1 cellular context compared by ENCODE assay signal in the genomic region with DNA sequence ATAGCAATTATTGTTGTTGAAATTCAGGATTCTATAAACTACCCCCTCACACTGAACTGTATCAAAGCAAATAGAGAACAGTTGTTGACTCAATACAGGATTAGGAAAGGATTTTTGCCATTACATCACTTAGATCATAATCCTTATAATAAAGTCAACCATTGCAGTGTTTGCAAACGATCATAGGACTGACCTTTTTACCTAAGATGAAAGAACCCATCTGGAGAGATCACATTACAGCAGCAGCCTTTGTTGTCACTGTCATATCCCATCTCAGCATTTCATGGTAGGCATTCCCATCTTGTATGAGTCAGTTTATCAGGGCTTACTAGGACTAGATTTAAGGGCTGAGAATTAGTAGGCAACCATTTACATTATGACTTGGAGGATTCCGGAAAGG.
TF ChIP-seq lines count a peak whose summit lies in the region.

No MANE protein-coding gene starts in this region.

TF ChIP-seq in HepG2, 621 proteins besides CTCF, POLR2A, EP300 and RAD21 (continued from another document and continues in another):
- TF ChIP-seq, protein P1, sequence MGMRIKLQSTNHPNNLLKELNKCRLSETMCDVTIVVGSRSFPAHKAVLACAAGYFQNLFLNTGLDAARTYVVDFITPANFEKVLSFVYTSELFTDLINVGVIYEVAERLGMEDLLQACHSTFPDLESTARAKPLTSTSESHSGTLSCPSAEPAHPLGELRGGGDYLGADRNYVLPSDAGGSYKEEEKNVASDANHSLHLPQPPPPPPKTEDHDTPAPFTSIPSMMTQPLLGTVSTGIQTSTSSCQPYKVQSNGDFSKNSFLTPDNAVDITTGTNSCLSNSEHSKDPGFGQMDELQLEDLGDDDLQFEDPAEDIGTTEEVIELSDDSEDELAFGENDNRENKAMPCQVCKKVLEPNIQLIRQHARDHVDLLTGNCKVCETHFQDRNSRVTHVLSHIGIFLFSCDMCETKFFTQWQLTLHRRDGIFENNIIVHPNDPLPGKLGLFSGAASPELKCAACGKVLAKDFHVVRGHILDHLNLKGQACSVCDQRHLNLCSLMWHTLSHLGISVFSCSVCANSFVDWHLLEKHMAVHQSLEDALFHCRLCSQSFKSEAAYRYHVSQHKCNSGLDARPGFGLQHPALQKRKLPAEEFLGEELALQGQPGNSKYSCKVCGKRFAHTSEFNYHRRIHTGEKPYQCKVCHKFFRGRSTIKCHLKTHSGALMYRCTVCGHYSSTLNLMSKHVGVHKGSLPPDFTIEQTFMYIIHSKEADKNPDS (CRISPR knock-in tag; IDR thresholded peaks at IDR 0.05): no peak
- no peak for TF ChIP-seq MTA1 (CRISPR knock-in tag; IDR thresholded peaks at IDR 0.05; ENCODE audit: borderline replicate concordance)
- TF ChIP-seq, protein P2, sequence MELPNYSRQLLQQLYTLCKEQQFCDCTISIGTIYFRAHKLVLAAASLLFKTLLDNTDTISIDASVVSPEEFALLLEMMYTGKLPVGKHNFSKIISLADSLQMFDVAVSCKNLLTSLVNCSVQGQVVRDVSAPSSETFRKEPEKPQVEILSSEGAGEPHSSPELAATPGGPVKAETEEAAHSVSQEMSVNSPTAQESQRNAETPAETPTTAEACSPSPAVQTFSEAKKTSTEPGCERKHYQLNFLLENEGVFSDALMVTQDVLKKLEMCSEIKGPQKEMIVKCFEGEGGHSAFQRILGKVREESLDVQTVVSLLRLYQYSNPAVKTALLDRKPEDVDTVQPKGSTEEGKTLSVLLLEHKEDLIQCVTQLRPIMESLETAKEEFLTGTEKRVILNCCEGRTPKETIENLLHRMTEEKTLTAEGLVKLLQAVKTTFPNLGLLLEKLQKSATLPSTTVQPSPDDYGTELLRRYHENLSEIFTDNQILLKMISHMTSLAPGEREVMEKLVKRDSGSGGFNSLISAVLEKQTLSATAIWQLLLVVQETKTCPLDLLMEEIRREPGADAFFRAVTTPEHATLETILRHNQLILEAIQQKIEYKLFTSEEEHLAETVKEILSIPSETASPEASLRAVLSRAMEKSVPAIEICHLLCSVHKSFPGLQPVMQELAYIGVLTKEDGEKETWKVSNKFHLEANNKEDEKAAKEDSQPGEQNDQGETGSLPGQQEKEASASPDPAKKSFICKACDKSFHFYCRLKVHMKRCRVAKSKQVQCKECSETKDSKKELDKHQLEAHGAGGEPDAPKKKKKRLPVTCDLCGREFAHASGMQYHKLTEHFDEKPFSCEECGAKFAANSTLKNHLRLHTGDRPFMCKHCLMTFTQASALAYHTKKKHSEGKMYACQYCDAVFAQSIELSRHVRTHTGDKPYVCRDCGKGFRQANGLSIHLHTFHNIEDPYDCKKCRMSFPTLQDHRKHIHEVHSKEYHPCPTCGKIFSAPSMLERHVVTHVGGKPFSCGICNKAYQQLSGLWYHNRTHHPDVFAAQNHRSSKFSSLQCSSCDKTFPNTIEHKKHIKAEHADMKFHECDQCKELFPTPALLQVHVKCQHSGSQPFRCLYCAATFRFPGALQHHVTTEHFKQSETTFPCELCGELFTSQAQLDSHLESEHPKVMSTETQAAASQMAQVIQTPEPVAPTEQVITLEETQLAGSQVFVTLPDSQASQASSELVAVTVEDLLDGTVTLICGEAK (IDR thresholded peaks at IDR 0.05): no peak
- TF ChIP-seq, protein P2 (CRISPR knock-in tag; IDR thresholded peaks at IDR 0.05): no peak; the same call in 1 of the 2 replicates
- no peak for TF ChIP-seq MED13 (CRISPR knock-in tag; IDR thresholded peaks at IDR 0.05)
- no peak for TF ChIP-seq AKAP8 (CRISPR knock-in tag; IDR thresholded peaks at IDR 0.05)
- no peak for TF ChIP-seq ZNF24 (IDR thresholded peaks at IDR 0.05)
- TF ChIP-seq, protein P3, sequence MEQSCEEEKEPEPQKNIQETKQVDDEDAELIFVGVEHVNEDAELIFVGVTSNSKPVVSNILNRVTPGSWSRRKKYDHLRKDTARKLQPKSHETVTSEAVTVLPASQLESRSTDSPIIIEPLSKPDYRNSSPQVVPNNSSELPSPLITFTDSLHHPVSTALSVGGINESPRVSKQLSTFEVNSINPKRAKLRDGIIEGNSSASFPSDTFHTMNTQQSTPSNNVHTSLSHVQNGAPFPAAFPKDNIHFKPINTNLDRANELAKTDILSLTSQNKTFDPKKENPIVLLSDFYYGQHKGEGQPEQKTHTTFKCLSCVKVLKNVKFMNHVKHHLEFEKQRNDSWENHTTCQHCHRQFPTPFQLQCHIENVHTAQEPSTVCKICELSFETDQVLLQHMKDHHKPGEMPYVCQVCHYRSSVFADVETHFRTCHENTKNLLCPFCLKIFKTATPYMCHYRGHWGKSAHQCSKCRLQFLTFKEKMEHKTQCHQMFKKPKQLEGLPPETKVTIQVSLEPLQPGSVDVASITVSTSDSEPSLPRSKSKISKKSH (CRISPR knock-in tag; IDR thresholded peaks at IDR 0.05; ENCODE audit: borderline replicate concordance): no peak
- no peak for TF ChIP-seq ZNF260 (CRISPR knock-in tag; IDR thresholded peaks at IDR 0.05; ENCODE audit: borderline replicate concordance, low read depth)
- TF ChIP-seq YEATS2 (CRISPR knock-in tag; IDR thresholded peaks at IDR 0.05; ENCODE audit: borderline replicate concordance): no peak
- no peak for TF ChIP-seq ZNF367 (CRISPR knock-in tag; IDR thresholded peaks at IDR 0.05; ENCODE audit: borderline replicate concordance)
- no peak for TF ChIP-seq SRF (IDR thresholded peaks at IDR 0.05; ENCODE audit: low read depth, low read length)
- TF ChIP-seq HHEX (CRISPR knock-in tag; IDR thresholded peaks at IDR 0.05): peak; percentile 92
- no peak for TF ChIP-seq RFX5 (IDR thresholded peaks at IDR 0.05; ENCODE audit: low read depth, low read length)
- no peak for TF ChIP-seq PTBP1 (IDR thresholded peaks at IDR 0.05; ENCODE audit: low read depth, low read length, poor library complexity, severe bottlenecking)
- no peak for TF ChIP-seq NFATC3 (CRISPR knock-in tag; IDR thresholded peaks at IDR 0.05)
- TF ChIP-seq, protein P4, sequence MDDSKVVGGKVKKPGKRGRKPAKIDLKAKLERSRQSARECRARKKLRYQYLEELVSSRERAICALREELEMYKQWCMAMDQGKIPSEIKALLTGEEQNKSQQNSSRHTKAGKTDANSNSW (CRISPR knock-in tag; IDR thresholded peaks at IDR 0.05; ENCODE audit: borderline replicate concordance): no peak
- TF ChIP-seq NPAS2 (CRISPR knock-in tag; IDR thresholded peaks at IDR 0.05; ENCODE audit: borderline replicate concordance): no peak
- TF ChIP-seq ZNF773 (CRISPR knock-in tag; IDR thresholded peaks at IDR 0.05; ENCODE audit: borderline replicate concordance): no peak
- TF ChIP-seq NR2C2 (CRISPR knock-in tag; IDR thresholded peaks at IDR 0.05; ENCODE audit: borderline replicate concordance): peak; percentile 62
- no peak for TF ChIP-seq ZNF101 (CRISPR knock-in tag; IDR thresholded peaks at IDR 0.05; ENCODE audit: borderline replicate concordance, low read depth)
- TF ChIP-seq, protein P5, sequence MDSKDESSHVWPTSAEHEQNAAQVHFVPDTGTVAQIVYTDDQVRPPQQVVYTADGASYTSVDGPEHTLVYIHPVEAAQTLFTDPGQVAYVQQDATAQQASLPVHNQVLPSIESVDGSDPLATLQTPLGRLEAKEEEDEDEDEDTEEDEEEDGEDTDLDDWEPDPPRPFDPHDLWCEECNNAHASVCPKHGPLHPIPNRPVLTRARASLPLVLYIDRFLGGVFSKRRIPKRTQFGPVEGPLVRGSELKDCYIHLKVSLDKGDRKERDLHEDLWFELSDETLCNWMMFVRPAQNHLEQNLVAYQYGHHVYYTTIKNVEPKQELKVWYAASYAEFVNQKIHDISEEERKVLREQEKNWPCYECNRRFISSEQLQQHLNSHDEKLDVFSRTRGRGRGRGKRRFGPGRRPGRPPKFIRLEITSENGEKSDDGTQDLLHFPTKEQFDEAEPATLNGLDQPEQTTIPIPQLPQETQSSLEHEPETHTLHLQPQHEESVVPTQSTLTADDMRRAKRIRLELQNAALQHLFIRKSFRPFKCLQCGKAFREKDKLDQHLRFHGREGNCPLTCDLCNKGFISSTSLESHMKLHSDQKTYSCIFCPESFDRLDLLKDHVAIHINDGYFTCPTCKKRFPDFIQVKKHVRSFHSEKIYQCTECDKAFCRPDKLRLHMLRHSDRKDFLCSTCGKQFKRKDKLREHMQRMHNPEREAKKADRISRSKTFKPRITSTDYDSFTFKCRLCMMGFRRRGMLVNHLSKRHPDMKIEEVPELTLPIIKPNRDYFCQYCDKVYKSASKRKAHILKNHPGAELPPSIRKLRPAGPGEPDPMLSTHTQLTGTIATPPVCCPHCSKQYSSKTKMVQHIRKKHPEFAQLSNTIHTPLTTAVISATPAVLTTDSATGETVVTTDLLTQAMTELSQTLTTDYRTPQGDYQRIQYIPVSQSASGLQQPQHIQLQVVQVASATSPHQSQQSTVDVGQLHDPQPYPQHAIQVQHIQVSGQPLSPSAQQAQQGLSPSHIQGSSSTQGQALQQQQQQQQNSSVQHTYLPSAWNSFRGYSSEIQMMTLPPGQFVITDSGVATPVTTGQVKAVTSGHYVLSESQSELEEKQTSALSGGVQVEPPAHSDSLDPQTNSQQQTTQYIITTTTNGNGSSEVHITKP (CRISPR knock-in tag; IDR thresholded peaks at IDR 0.05; ENCODE audit: low read depth): no peak
- no peak for TF ChIP-seq ZBTB8A (CRISPR knock-in tag; IDR thresholded peaks at IDR 0.05; ENCODE audit: borderline replicate concordance, low read depth)
- TF ChIP-seq SAFB2 (CRISPR knock-in tag; IDR thresholded peaks at IDR 0.05; ENCODE audit: borderline replicate concordance, low read depth): no peak
- peak; percentile 96 for TF ChIP-seq HDAC2 (CRISPR knock-in tag; IDR thresholded peaks at IDR 0.05)
- TF ChIP-seq ZNF282 (IDR thresholded peaks at IDR 0.05; ENCODE audit: partially characterized antibody): no peak
- TF ChIP-seq SOX6 (IDR thresholded peaks at IDR 0.05): no peak
- peak; percentile 95 for TF ChIP-seq SOX6 (CRISPR knock-in tag; IDR thresholded peaks at IDR 0.05)
- no peak for TF ChIP-seq RELA (CRISPR knock-in tag; IDR thresholded peaks at IDR 0.05)
- TF ChIP-seq TRIM24 (CRISPR knock-in tag; IDR thresholded peaks at IDR 0.05): peak; percentile 66; the same call in 1 of the 2 replicates
- TF ChIP-seq, protein P6, sequence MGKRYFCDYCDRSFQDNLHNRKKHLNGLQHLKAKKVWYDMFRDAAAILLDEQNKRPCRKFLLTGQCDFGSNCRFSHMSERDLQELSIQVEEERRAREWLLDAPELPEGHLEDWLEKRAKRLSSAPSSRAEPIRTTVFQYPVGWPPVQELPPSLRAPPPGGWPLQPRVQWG (CRISPR knock-in tag; IDR thresholded peaks at IDR 0.05; ENCODE audit: borderline replicate concordance, low read depth): no peak
- TF ChIP-seq, protein P7, sequence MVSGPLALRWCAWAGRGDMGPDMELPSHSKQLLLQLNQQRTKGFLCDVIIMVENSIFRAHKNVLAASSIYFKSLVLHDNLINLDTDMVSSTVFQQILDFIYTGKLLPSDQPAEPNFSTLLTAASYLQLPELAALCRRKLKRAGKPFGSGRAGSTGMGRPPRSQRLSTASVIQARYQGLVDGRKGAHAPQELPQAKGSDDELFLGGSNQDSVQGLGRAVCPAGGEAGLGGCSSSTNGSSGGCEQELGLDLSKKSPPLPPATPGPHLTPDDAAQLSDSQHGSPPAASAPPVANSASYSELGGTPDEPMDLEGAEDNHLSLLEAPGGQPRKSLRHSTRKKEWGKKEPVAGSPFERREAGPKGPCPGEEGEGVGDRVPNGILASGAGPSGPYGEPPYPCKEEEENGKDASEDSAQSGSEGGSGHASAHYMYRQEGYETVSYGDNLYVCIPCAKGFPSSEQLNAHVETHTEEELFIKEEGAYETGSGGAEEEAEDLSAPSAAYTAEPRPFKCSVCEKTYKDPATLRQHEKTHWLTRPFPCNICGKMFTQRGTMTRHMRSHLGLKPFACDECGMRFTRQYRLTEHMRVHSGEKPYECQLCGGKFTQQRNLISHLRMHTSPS (CRISPR knock-in tag; IDR thresholded peaks at IDR 0.05; ENCODE audit: low read depth): no peak
- TF ChIP-seq, protein P8, sequence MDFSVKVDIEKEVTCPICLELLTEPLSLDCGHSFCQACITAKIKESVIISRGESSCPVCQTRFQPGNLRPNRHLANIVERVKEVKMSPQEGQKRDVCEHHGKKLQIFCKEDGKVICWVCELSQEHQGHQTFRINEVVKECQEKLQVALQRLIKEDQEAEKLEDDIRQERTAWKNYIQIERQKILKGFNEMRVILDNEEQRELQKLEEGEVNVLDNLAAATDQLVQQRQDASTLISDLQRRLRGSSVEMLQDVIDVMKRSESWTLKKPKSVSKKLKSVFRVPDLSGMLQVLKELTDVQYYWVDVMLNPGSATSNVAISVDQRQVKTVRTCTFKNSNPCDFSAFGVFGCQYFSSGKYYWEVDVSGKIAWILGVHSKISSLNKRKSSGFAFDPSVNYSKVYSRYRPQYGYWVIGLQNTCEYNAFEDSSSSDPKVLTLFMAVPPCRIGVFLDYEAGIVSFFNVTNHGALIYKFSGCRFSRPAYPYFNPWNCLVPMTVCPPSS (IDR thresholded peaks at IDR 0.05): no peak
- no peak for TF ChIP-seq FOXC1 (CRISPR knock-in tag; IDR thresholded peaks at IDR 0.05; ENCODE audit: borderline replicate concordance)
- TF ChIP-seq SP5 (CRISPR knock-in tag; IDR thresholded peaks at IDR 0.05; ENCODE audit: borderline replicate concordance, low read depth): peak; percentile 58
- TF ChIP-seq SNAI1 (CRISPR knock-in tag; IDR thresholded peaks at IDR 0.05; ENCODE audit: borderline replicate concordance): no peak
- TF ChIP-seq, protein P9, sequence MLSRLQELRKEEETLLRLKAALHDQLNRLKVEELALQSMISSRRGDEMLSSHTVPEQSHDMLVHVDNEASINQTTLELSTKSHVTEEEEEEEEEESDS (CRISPR knock-in tag; IDR thresholded peaks at IDR 0.05; ENCODE audit: borderline replicate concordance): no peak
- TF ChIP-seq ZNF20 (CRISPR knock-in tag; IDR thresholded peaks at IDR 0.05): no peak
